8 cellular contexts compared by ENCODE assay signal in the genomic region with DNA sequence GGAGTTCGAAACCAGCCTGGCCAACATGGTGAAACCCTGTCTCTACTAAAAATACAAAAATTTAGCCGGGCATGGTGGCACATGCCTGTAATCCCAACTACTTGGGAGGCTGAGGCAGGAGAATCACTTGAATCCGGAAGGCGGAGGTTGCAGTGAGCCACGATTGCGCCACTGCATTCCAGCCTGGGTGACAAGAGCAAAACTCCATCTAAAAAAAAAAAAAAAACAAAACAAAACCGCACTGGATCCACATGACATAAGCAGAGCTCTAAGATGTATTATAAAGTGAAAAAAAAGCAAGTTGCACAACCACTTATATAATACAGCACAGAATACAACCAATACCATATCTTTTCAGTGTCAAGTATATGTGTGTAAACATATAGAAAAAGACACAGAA.
A peak's percentile ranks its signal among the peaks of the same experiment; 100 is the strongest.
DNase-seq lines count a peak whose midpoint lies in the region; FAIRE-seq and TF ChIP-seq lines count a peak whose summit lies in the region.
"Not testable (repeated sequence)": the region's sequence is repeated elsewhere in the genome, so short reads cannot be mapped to it uniquely, and the experiment has no call there.

No MANE protein-coding gene starts in this region.

- H2BK12ac ChIP-seq in mesenchymal stem cell (ENCODE audit: low read length in 2 of 2), result not testable (repeated sequence)

- H3K4me1 Mint-ChIP-seq in astrocyte (ENCODE audit: low read depth, unreplicated experiment) (peaks cover 56% of the 10 kb centered on the region), chondrocyte (ENCODE audit: low read depth) (peaks cover 71% of the 10 kb centered on the region)

- H2BK120ac ChIP-seq in mesenchymal stem cell (ENCODE audit: low read depth, low read length), result not testable (repeated sequence)

- not testable (repeated sequence) for H3K9ac ChIP-seq in astrocyte (ENCODE audit: low read length); mesenchymal stem cell (ENCODE audit: low read length)

- H2BK15ac ChIP-seq in mesenchymal stem cell (ENCODE audit: low read depth, poor library complexity, severe bottlenecking), result not testable (repeated sequence)

- H3K9me3 ChIP-seq in astrocyte (ENCODE audit: insufficient read depth, low read depth, low read length); mesenchymal stem cell (ENCODE audit: control insufficient read depth, low read length): not testable (repeated sequence)

- H3K9me3 Mint-ChIP-seq in astrocyte (ENCODE audit: unreplicated experiment); chondrocyte (ENCODE audit: low read depth): not testable (repeated sequence)

- WGBS in mesenchymal stem cell, result 65% methylated on average over 4 of the region's 7 CpGs

- H2BK5ac ChIP-seq in mesenchymal stem cell (ENCODE audit: low read depth, low read length, poor library complexity, severe bottlenecking), result not testable (repeated sequence)

- not testable (repeated sequence) for H3K23ac ChIP-seq in mesenchymal stem cell (ENCODE audit: low read length in 2 of 2)

- H3K27ac Mint-ChIP-seq in astrocyte (ENCODE audit: unreplicated experiment), result not testable (repeated sequence)
- peak overlapping the region; percentile 93 for H3K27ac Mint-ChIP-seq in chondrocyte (ENCODE audit: unreplicated experiment)

- not testable (repeated sequence) for FAIRE-seq in astrocyte (lab: Jason Lieb, UNC)

- H3K18ac ChIP-seq in mesenchymal stem cell (ENCODE audit: low read depth in 1 of 2, low read length in 2 of 2), result not testable (repeated sequence)

- H3K79me2 ChIP-seq in astrocyte (ENCODE audit: insufficient read depth, low read length), result peaks cover 17% of the 10 kb centered on the region

- not testable (repeated sequence) for H3K27ac ChIP-seq in astrocyte (ENCODE audit: low read depth, low read length); mesenchymal stem cell (ENCODE audit: low read length, poor library complexity, severe bottlenecking)

- not testable (repeated sequence) for H3K14ac ChIP-seq in mesenchymal stem cell (ENCODE audit: low read length in 2 of 2)

- DNase-seq in A172 (ENCODE audit: low spot score) (peak; percentile 51), EL (peak; percentile 68), HT1080 (ENCODE audit: low read depth) (peak; percentile 40), RPMI7951 (ENCODE audit: low read depth) (peak; percentile 54), astrocyte (ENCODE audit: low read depth) (peak; percentile 30), fibroblast of peridontal ligament (ENCODE audit: extremely low read depth) (peak; percentile 54), mesenchymal stem cell (peak; percentile 84)
- not testable (repeated sequence) for DNase-seq in chondrocyte (ENCODE audit: low spot score)

- H4K91ac ChIP-seq in mesenchymal stem cell (ENCODE audit: low read length), result not testable (repeated sequence)

- H4K8ac ChIP-seq in mesenchymal stem cell (ENCODE audit: low read length), result not testable (repeated sequence)

- not testable (repeated sequence) for H3K27me3 ChIP-seq in astrocyte (ENCODE audit: insufficient read depth, low read length); mesenchymal stem cell (ENCODE audit: control insufficient read depth in 1 of 2, insufficient read depth in 1 of 2, low read length in 2 of 2)

- not testable (repeated sequence) for H3K27me3 Mint-ChIP-seq in astrocyte (ENCODE audit: low read depth, unreplicated experiment); chondrocyte (ENCODE audit: low read depth)

- H3K4me2 ChIP-seq in astrocyte (ENCODE audit: low read length); mesenchymal stem cell (ENCODE audit: low read length, poor library complexity, severe bottlenecking): not testable (repeated sequence)

- H2AK5ac ChIP-seq in mesenchymal stem cell (ENCODE audit: low read length, severe bottlenecking), result not testable (repeated sequence)

- H3K36me3 Mint-ChIP-seq in astrocyte (ENCODE audit: low read depth, unreplicated experiment) (peaks cover 12% of the 10 kb centered on the region), chondrocyte (ENCODE audit: low read depth) (peaks cover 15% of the 10 kb centered on the region)

- not testable (repeated sequence) for H3K36me3 ChIP-seq in astrocyte (ENCODE audit: insufficient read depth, low read length); mesenchymal stem cell (ENCODE audit: control insufficient read depth in 1 of 2, insufficient read depth in 2 of 2, low read depth in 1 of 2, low read length in 2 of 2)

- not testable (repeated sequence) for H2AFZ ChIP-seq in astrocyte (ENCODE audit: low read depth, low read length); mesenchymal stem cell (ENCODE audit: low read depth, low read length)

- H3K4me3 Mint-ChIP-seq in astrocyte (ENCODE audit: unreplicated experiment); chondrocyte (ENCODE audit: unreplicated experiment): not testable (repeated sequence)

- not testable (repeated sequence) for H3K4ac ChIP-seq in mesenchymal stem cell (ENCODE audit: low read depth in 1 of 2, low read length in 2 of 2)

- not testable (repeated sequence) for H4K20me1 ChIP-seq in astrocyte (ENCODE audit: insufficient read depth, low read length)

- TF ChIP-seq CTCF in astrocyte (IDR thresholded peaks at IDR 0.05; ENCODE audit: insufficient read depth, low read depth, low read length); chondrocyte (IDR thresholded peaks at IDR 0.05): not testable (repeated sequence)

- H3K4me1 ChIP-seq in astrocyte (ENCODE audit: insufficient read depth, low read length), result peaks cover 40% of the 10 kb centered on the region
- peaks cover 18% of the 10 kb centered on the region for H3K4me1 ChIP-seq in mesenchymal stem cell (ENCODE audit: control insufficient read depth, insufficient read depth, low read depth, low read length)

- not testable (repeated sequence) for H3K4me3 ChIP-seq in astrocyte (ENCODE audit: insufficient read depth, low read depth, low read length); mesenchymal stem cell (ENCODE audit: insufficient read depth in 1 of 2, low read depth in 1 of 2, low read length in 2 of 2)

- H3K79me1 ChIP-seq in mesenchymal stem cell (replicated peaks; ENCODE audit: low read length, poor library complexity, severe bottlenecking), result peaks cover 12% of the 10 kb centered on the region
